18 cellular contexts compared by ENCODE assay signal in genomic region chr20:62489186-62489939, GRCh38. TPM values are rescaled to one million over a fixed set of nuclear protein-coding genes. Genes with fewer than 3 reads are reported as not detected.
DNase-seq lines count a peak whose midpoint lies in the region; ATAC-seq and TF ChIP-seq lines count a peak whose summit lies in the region.
"Had no signal": no experiment of that assay in that cellular context is flagged by ENCODE, and none has a peak within 500 bp of the region (broad histone marks: within the 10 kb centered on the region; RNA-seq: fewer than 3 reads in every experiment).

No MANE protein-coding gene starts in this region.

- H3K4me1 ChIP-seq in left ventricle myocardium inferior = peaks cover 43% of the 10 kb centered on the region

- H3K4me3 ChIP-seq in left ventricle myocardium inferior (no peak overlapping the region), foreskin fibroblast (ENCODE audit: low read depth in 1 of 2, low read length in 2 of 2) (no peak overlapping the region)
- H3K4me3 ChIP-seq: spleen had no signal

- H3K27ac ChIP-seq in left ventricle myocardium inferior (replicated peaks) = no peak overlapping the region
- H3K27ac ChIP-seq: spleen had no signal

- H3K9me3 ChIP-seq in left ventricle myocardium inferior (replicated peaks) = no peaks in the 10 kb centered on the region
- H3K9me3 ChIP-seq: spleen had no signal

- DNase-seq in left ventricle myocardium superior (no peak), left ventricle myocardium inferior (no peak), RPMI7951 (ENCODE audit: low read depth) (peak; percentile 68), foreskin fibroblast (peak; percentile 13 to 38), NCI-H69 (lab: John Stamatoyannopoulos, UW) (no peak), putamen (ENCODE audit: low spot score) (no peak), NCI-H82 (lab: John Stamatoyannopoulos, UW) (no peak)
- DNase-seq: activated CD8-positive, alpha-beta memory T cell treated with anti-CD3 and anti-CD28 coated beads, Interleukin-2, amount 50 U/mL, for 4 hours; activated naive CD8-positive, alpha-beta T cell treated with anti-CD3 and anti-CD28 coated beads, Interleukin-2, amount 10 ng/mL, durations not matched to agents 7 days and 5 days; DMS153; H7; kidney; NCI-H2029; nephron progenitor cell; spleen; trophoblast cell had no signal

- H3K27me3 ChIP-seq in left ventricle myocardium inferior (ENCODE audit: low read depth) = peaks cover 56% of the 10 kb centered on the region

- ATAC-seq in left ventricle myocardium superior = peak; percentile 7
- no peak for ATAC-seq in HG03442 (IDR thresholded peaks at IDR 0.05; ENCODE audit: unreplicated experiment)

- TF ChIP-seq CTCF in left ventricle myocardium inferior (IDR thresholded peaks at IDR 0.05; ENCODE audit: borderline replicate concordance) = no peak
- TF ChIP-seq CTCF in foreskin fibroblast (IDR thresholded peaks at IDR 0.05; ENCODE audit: low read depth, low read length) = no peak

- no peaks in the 10 kb centered on the region for H3K36me3 ChIP-seq in left ventricle myocardium inferior
- H3K36me3 ChIP-seq: spleen had no signal

- intact Hi-C loops in left ventricle myocardium superior (cut with micrococcal nuclease) (no loop called here), left ventricle myocardium inferior (cut with micrococcal nuclease) (no loop called here)

RNA-seq across cellular contexts. Expression of gene GATA5, which starts 13.6 kb away (rescaled TPM):
- 18.1 TPM for total RNA-seq in left ventricle myocardium superior
- total RNA-seq in left ventricle myocardium inferior = 0.69 TPM
- total RNA-seq in RPMI7951 (2014; rRNA removed; shearing (Covaris generic)) = not detected in 2 replicates
- total RNA-seq: activated naive CD8-positive, alpha-beta T cell treated with anti-CD3 and anti-CD28 coated beads, Interleukin-2, amount 10 ng/mL, durations not matched to agents 7 days and 5 days; OCI-LY7 had no signal

Comparison
In these comparisons a context has a peak if more than half of its experiments do, and no peak if none do; other contexts are left out.
1. RNA of gene GATA5, which starts 13.6 kb away (total RNA-seq): 18.1 TPM in left ventricle myocardium superior (single experiment); 0.69 TPM in left ventricle myocardium inferior (single experiment) and not detected in RPMI7951; every median in the first group is over 10 times any median in the second.
2. DNase-seq: peak in RPMI7951 (single experiment) and foreskin fibroblast (2 of 2); none in left ventricle myocardium superior (single experiment), left ventricle myocardium inferior (single experiment), NCI-H69 (single experiment), putamen (single experiment) and NCI-H82 (single experiment).